ENCODE assay signal across 11 cellular contexts in the genomic region with DNA sequence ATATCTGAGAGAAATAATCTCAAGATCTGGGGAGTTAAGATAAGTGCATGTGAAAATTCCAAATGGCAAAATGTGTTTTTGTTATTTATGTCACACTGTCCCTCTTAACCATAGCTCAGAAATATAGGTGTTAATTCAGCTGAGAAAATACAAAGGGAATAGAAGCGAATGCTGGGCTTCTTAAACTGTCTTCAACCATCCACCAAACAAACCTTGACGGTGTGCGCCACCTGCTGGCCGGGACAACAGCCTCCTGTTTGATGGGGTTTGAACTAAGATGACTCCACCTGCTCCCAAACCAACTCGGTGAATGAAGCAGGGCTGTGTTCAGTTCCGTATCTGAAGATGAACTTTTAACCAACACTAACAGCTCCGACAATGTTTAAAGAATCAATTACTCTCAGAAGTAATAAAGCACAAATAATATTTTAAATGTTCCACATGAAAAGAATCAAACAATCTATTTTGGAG. TPM values are rescaled to one million over a fixed set of nuclear protein-coding genes. Genes with fewer than 3 reads are reported as not detected.
DNase-seq lines count a peak whose midpoint lies in the region; ATAC-seq, FAIRE-seq and TF ChIP-seq lines count a peak whose summit lies in the region.
"Not testable (repeated sequence)": the region's sequence is repeated elsewhere in the genome, so short reads cannot be mapped to it uniquely, and the experiment has no call there.
"Had no signal": no experiment of that assay in that cellular context is flagged by ENCODE, and none has a peak within 500 bp of the region (broad histone marks: within the 10 kb centered on the region; RNA-seq: fewer than 3 reads in every experiment).

No MANE protein-coding gene starts in this region.

- not testable (repeated sequence) for DNase-seq in A549 (ENCODE audit: low read depth in 1 of 2, low spot score in 1 of 2); HFF-Myc (ENCODE audit: extremely low read depth, low read depth); WTC11 (ENCODE audit: low spot score); H1 (ENCODE audit: low read depth in 1 of 2, low spot score in 2 of 2); kidney; prostate gland (ENCODE audit: low spot score)

- not testable (repeated sequence) for H2BK120ac ChIP-seq in H1 (replicated peaks; ENCODE audit: low read depth, low read length)

- H3K27ac ChIP-seq in A549; H1 (ENCODE audit: low read depth, low read length); kidney (ENCODE audit: low read depth in 2 of 2, low read length in 2 of 2); prostate gland: not testable (repeated sequence)

- H2BK20ac ChIP-seq in H1 (ENCODE audit: low read length): not testable (repeated sequence)

- H4K5ac ChIP-seq in H1 (ENCODE audit: insufficient read length, low read depth, low read length): not testable (repeated sequence)

- CTCF ChIA-PET in A549 (lab: Yijun Ruan, JAX): interaction anchor here (0.6 to 1.1 kb wide), 2 partner anchors 22 to 156 kb away, joined by 3 to 5 read pairs; no protein-coding TSS in a partner anchor
- CTCF ChIA-PET in WTC11 (lab: Charles Lee): not testable (repeated sequence)
- CTCF ChIA-PET in H1 (lab: Charles Lee; ENCODE audit: partially characterized antibody): interaction anchor here (1.0 to 1.1 kb wide), 2 partner anchors 114 to 160 kb away, joined by 3 read pairs; no protein-coding TSS in a partner anchor

- H2BK15ac ChIP-seq in H1 (ENCODE audit: low read length): not testable (repeated sequence)

- not testable (repeated sequence) for H3K23me2 ChIP-seq in H1 (ENCODE audit: low read depth, low read length)

- POLR2A ChIA-PET in A549 (lab: Yijun Ruan, JAX); WTC11 (lab: Charles Lee); H1 (lab: Charles Lee; ENCODE audit: partially characterized antibody): not testable (repeated sequence)

- not testable (repeated sequence) for FAIRE-seq in A549 (lab: Jason Lieb, UNC)
- peak; percentile 99 for FAIRE-seq in H1 (lab: Jason Lieb, UNC)
- FAIRE-seq in kidney (lab: Jason Lieb, UNC): peak; percentile 87

- H2AK5ac ChIP-seq in H1 (ENCODE audit: low read depth, low read length): not testable (repeated sequence)

- not testable (repeated sequence) for H3K56ac ChIP-seq in H1 (replicated peaks; ENCODE audit: insufficient read length, low read depth, low read length)

- H3K27ac Mint-ChIP-seq in WTC11: not testable (repeated sequence)

- not testable (repeated sequence) for H4K20me1 ChIP-seq in H1 (replicated peaks in 1 of 2; ENCODE audit: control insufficient read depth in 1 of 2, insufficient read depth in 2 of 2, low read length in 2 of 2)

- TF ChIP-seq CTCF in A549 (IDR thresholded peaks at IDR 0.05) (peak; percentile 30; the same call in 2 of the 3 replicates), HFF-Myc (IDR thresholded peaks at IDR 0.05; ENCODE audit: low read depth, low read length, missing control alignments) (peak; percentile 10), prostate gland (IDR thresholded peaks at IDR 0.05) (peak in 3 of 4 experiments; percentile 25 to 34 (median 28))
- not testable (repeated sequence) for TF ChIP-seq CTCF in WTC11 (IDR thresholded peaks at IDR 0.05); H1 (IDR thresholded peaks at IDR 0.05; ENCODE audit: control extremely low read depth in 1 of 3, insufficient read depth in 1 of 3, low read depth in 1 of 3, low read length in 3 of 3); kidney (IDR thresholded peaks at IDR 0.05; ENCODE audit: borderline replicate concordance, extremely low read depth, insufficient read depth)

- not testable (repeated sequence) for H4K91ac ChIP-seq in H1 (replicated peaks; ENCODE audit: insufficient read length, low read length)

- not testable (repeated sequence) for H3K4me1 ChIP-seq in A549; H1 (replicated peaks in 1 of 4; ENCODE audit: control insufficient read depth in 3 of 4, insufficient read depth in 4 of 4, low read length in 3 of 4); kidney (ENCODE audit: control insufficient read depth in 1 of 2, insufficient read depth in 1 of 2, low read depth in 1 of 2, low read length in 2 of 2); prostate gland (replicated peaks)

- not testable (repeated sequence) for H3K36me3 Mint-ChIP-seq in WTC11

- H3K4me2 ChIP-seq in A549; H1 (ENCODE audit: insufficient read depth in 1 of 2, low read depth in 2 of 2, low read length in 2 of 2): not testable (repeated sequence)

- not testable (repeated sequence) for TF ChIP-seq EP300 in A549 (IDR thresholded peaks at IDR 0.05); H1 (IDR thresholded peaks at IDR 0.05; ENCODE audit: borderline replicate concordance in 1 of 2, low read depth in 2 of 2, low read length in 2 of 2)

- not testable (repeated sequence) for H3K79me1 ChIP-seq in H1 (ENCODE audit: low read depth, low read length)

- H3K4me3 ChIP-seq in A549; HFF-Myc (replicated peaks; ENCODE audit: low read depth, low read length); H1 (ENCODE audit: extremely low read depth in 1 of 4, insufficient read depth in 2 of 4, low read depth in 3 of 4, low read length in 4 of 4); kidney (ENCODE audit: low read length in 2 of 2); prostate gland: not testable (repeated sequence)

- not testable (repeated sequence) for H3K9me3 ChIP-seq in A549; H1 (ENCODE audit: insufficient read depth in 2 of 2, low read depth in 1 of 2, low read length in 1 of 2); kidney (ENCODE audit: control insufficient read depth in 1 of 2, low read length in 2 of 2); prostate gland

- H3K36me3 ChIP-seq in H1 (ENCODE audit: control insufficient read depth in 2 of 4, insufficient read depth in 4 of 4, low read length in 3 of 4); kidney (ENCODE audit: control insufficient read depth in 1 of 2, insufficient read depth in 2 of 2, low read length in 2 of 2); prostate gland: not testable (repeated sequence)

- 0% methylated on average over 3 of the region's 7 CpGs for WGBS in A549 (ENCODE audit: missing lambda C conversion rate)
- WGBS in H1 (ENCODE audit: extremely low coverage in 1 of 2, insufficient coverage in 1 of 2, insufficient read length in 1 of 2, insufficient replicate concordance in 2 of 2, low coverage in 1 of 2, low lambda C conversion rate in 2 of 2, missing lambda C conversion rate in 1 of 2), 2 experiments: 55% methylated on average over 3 of the region's 7 CpGs; no CpG with 5 or more reads in 1 of the 2 experiments
- 15% methylated on average over 3 of the region's 7 CpGs for WGBS in prostate gland

- H3K14ac ChIP-seq in H1 (ENCODE audit: insufficient read length): not testable (repeated sequence)

- not testable (repeated sequence) for H2BK5ac ChIP-seq in H1 (ENCODE audit: low read depth, low read length)

- ATAC-seq in A549 (peak; percentile 86 to 92), GM18867 (IDR thresholded peaks at IDR 0.05; ENCODE audit: unreplicated experiment) (peak; percentile 78), HG03432 (IDR thresholded peaks at IDR 0.05; ENCODE audit: unreplicated experiment) (peak; percentile 82), WTC11 (peak; percentile 80)

- not testable (repeated sequence) for H3K4me3 Mint-ChIP-seq in WTC11

- not testable (repeated sequence) for H3K4me1 Mint-ChIP-seq in WTC11

- H3K27me3 Mint-ChIP-seq in WTC11 (ENCODE audit: low read depth): not testable (repeated sequence)

- H3K79me2 ChIP-seq in H1 (ENCODE audit: control insufficient read depth in 1 of 2, insufficient read depth in 2 of 2, low read length in 2 of 2): not testable (repeated sequence)

- H3K9me3 Mint-ChIP-seq in WTC11: not testable (repeated sequence)

- not testable (repeated sequence) for H4K8ac ChIP-seq in H1 (ENCODE audit: extremely low read depth, insufficient read depth, low read length)

- intact Hi-C loops in kidney (cut with DNase I); prostate gland (cut with DNase I): not testable (repeated sequence)

- H3K23ac ChIP-seq in H1 (ENCODE audit: insufficient read length): not testable (repeated sequence)

- not testable (repeated sequence) for TF ChIP-seq POLR2A in A549 (IDR thresholded peaks at IDR 0.05; ENCODE audit: low read length); H1 (IDR thresholded peaks at IDR 0.05; ENCODE audit: control extremely low read depth in 1 of 2, low read depth in 2 of 2, low read length in 2 of 2); prostate gland (IDR thresholded peaks at IDR 0.05)

- not testable (repeated sequence) for H2BK12ac ChIP-seq in H1 (ENCODE audit: low read depth, low read length)

- H3K18ac ChIP-seq in H1 (ENCODE audit: extremely low read depth, low read length): not testable (repeated sequence)

- peak in 1 of 2 experiments; percentile 39; a peak in 2 of 5 replicates for TF ChIP-seq RAD21 in A549 (conservative IDR thresholded peaks at IDR 0.05 in 1 of 2, IDR thresholded peaks at IDR 0.05 in 1 of 2)
- TF ChIP-seq RAD21 in H1 (IDR thresholded peaks at IDR 0.05 in 1 of 2, conservative IDR thresholded peaks at IDR 0.05 in 1 of 2; ENCODE audit: low read depth in 2 of 2, low read length in 2 of 2): not testable (repeated sequence)

- not testable (repeated sequence) for H3K27me3 ChIP-seq in H1 (replicated peaks in 1 of 4; ENCODE audit: control insufficient read depth in 3 of 4, extremely low read depth in 1 of 4, insufficient read depth in 3 of 4, low read length in 3 of 4); prostate gland (replicated peaks; ENCODE audit: insufficient read depth)

- not testable (repeated sequence) for H2AFZ ChIP-seq in H1 (ENCODE audit: low read length)

- not testable (repeated sequence) for H3K4ac ChIP-seq in H1 (replicated peaks; ENCODE audit: insufficient read length, low read depth, low read length)

- H3K9ac ChIP-seq in H1 (replicated peaks in 1 of 4; ENCODE audit: extremely low read depth in 1 of 4, low read depth in 3 of 4, low read length in 3 of 4); kidney (ENCODE audit: low read length in 2 of 2): not testable (repeated sequence)

RNA-seq across cellular contexts. Expression of gene TTLL2, which starts 46.9 kb away (rescaled TPM):
- polyA plus RNA-seq in A549 (2011; rRNA removed) (not detected in 2 replicates), A549 (2017; fragmentation: RNase III; extraction: RNeasy Plus Mini Kit Qiagen cat#74134 plus additional on column Dnase treatment) (not detected in 3 replicates), H1 (2011; rRNA removed) (not detected in 2 replicates), kidney (ENCODE audit: insufficient read depth, low read depth, low replicate concordance) (not detected)
- polyA plus RNA-seq in A549 (2012; cell fraction: cytosol; rRNA removed): not detected in 2 replicates
- polyA plus RNA-seq in A549 (2012; cell fraction: nucleus; rRNA removed): not detected in 2 replicates
- not detected in 2 replicates for polyA minus RNA-seq in A549 (2011; rRNA and poly(A)+ RNA removed)
- total RNA-seq in WTC11 (2021) (not detected in 3 replicates), kidney (not detected), prostate gland (1 to 10 TPM in 1 of 2 donors, not detected in 1; 1.9 TPM)
- total RNA-seq in H1 (2021; fragmentation: NEBNext Ultra II Directional; extraction: Animal tissue kit (Norgen Biotek cat#: 25700)): not detected in 2 replicates
- not detected for polyA plus RNA-seq in H1 (2011; cell fraction: cytosol; rRNA removed)
- polyA plus RNA-seq in H1 (2011; cell fraction: nucleus; rRNA removed): not detected
- polyA plus RNA-seq in H1 (2012, experiment 1 of 2): 0.31 to 0.41 TPM (median 0.38 TPM) in 4 replicates
- not detected for polyA plus RNA-seq in H1 (2012, experiment 2 of 2)
- not detected for polyA plus RNA-seq in H1 (2013, experiment 1 of 2)
- not detected for polyA plus RNA-seq in H1 (2013, experiment 2 of 2)
- polyA minus RNA-seq in H1 (2011; rRNA and poly(A)+ RNA removed): not detected in 2 replicates
- polyA minus RNA-seq in H1 (2011; cell fraction: cytosol; rRNA and poly(A)+ RNA removed): not detected
- not detected for polyA minus RNA-seq in H1 (2011; cell fraction: nucleus; rRNA and poly(A)+ RNA removed)
- total RNA-seq: mesenteric fat pad, right atrium auricular region, SJSA1 had no signal
